1 cellular context compared by ENCODE assay signal in the genomic region with DNA sequence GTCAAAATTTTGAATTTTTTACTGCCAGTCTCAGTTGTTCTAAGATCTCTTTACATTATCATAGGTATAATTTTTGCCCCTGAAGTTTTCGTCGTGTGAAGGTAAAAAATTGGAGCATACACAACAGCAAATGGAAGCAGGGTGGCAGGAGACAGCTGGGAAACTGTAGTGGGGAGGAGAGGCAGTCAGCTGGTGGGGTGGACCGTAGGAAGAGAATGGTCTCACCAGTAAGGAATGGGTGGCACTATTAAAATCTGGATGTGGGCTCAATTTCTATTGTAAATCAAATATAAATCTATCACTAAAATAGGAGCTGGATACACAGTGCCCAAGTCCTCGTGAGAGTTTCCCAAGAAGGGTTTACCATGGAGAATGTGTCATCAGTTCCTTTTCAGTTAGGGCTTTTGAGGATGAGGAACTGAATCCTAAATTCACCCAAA.
TF ChIP-seq lines count a peak whose summit lies in the region.

No MANE protein-coding gene starts in this region.

TF ChIP-seq in HepG2, 621 proteins besides CTCF, POLR2A, EP300 and RAD21 (continued from another document and continues in another):
- TF ChIP-seq, protein P1, sequence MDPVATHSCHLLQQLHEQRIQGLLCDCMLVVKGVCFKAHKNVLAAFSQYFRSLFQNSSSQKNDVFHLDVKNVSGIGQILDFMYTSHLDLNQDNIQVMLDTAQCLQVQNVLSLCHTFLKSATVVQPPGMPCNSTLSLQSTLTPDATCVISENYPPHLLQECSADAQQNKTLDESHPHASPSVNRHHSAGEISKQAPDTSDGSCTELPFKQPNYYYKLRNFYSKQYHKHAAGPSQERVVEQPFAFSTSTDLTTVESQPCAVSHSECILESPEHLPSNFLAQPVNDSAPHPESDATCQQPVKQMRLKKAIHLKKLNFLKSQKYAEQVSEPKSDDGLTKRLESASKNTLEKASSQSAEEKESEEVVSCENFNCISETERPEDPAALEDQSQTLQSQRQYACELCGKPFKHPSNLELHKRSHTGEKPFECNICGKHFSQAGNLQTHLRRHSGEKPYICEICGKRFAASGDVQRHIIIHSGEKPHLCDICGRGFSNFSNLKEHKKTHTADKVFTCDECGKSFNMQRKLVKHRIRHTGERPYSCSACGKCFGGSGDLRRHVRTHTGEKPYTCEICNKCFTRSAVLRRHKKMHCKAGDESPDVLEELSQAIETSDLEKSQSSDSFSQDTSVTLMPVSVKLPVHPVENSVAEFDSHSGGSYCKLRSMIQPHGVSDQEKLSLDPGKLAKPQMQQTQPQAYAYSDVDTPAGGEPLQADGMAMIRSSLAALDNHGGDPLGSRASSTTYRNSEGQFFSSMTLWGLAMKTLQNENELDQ (CRISPR knock-in tag; IDR thresholded peaks at IDR 0.05; ENCODE audit: borderline replicate concordance): no peak
- TF ChIP-seq JARID2 (CRISPR knock-in tag; IDR thresholded peaks at IDR 0.05; ENCODE audit: insufficient replicate concordance) (no peak), SOX13 (IDR thresholded peaks at IDR 0.05) (no peak), SOX13 (CRISPR knock-in tag; conservative IDR thresholded peaks at IDR 0.05 in 1 of 2, IDR thresholded peaks at IDR 0.05 in 1 of 2) (peak in 1 of 2 experiments; percentile 45; a peak in 1 of 4 replicates), IRF2 (CRISPR knock-in tag; IDR thresholded peaks at IDR 0.05) (no peak), ATM (IDR thresholded peaks at IDR 0.05; ENCODE audit: borderline replicate concordance) (no peak), SMYD3 (CRISPR knock-in tag; IDR thresholded peaks at IDR 0.05) (no peak; the same call in 1 of the 2 replicates), ZNF547 (CRISPR knock-in tag; IDR thresholded peaks at IDR 0.05) (no peak), TMF1 (CRISPR knock-in tag; IDR thresholded peaks at IDR 0.05; ENCODE audit: low read depth) (0 out of 2 replicates have a peak, but pooled peaks have one; percentile 48), U2AF1 (optimal IDR thresholded peaks at IDR 0.05; ENCODE audit: low read depth, low read length) (no peak), STAT5B (CRISPR knock-in tag; IDR thresholded peaks at IDR 0.05) (no peak), RBM22 (optimal IDR thresholded peaks at IDR 0.05; ENCODE audit: low read length) (peak; percentile 88), ZNF724P (CRISPR knock-in tag; IDR thresholded peaks at IDR 0.05; ENCODE audit: borderline replicate concordance) (no peak), SKI (IDR thresholded peaks at IDR 0.05; ENCODE audit: partially characterized antibody) (no peak), SALL2 (CRISPR knock-in tag; IDR thresholded peaks at IDR 0.05) (no peak), ZNF570 (CRISPR knock-in tag; IDR thresholded peaks at IDR 0.05; ENCODE audit: borderline replicate concordance) (no peak), ZSCAN30 (CRISPR knock-in tag; IDR thresholded peaks at IDR 0.05) (peak; percentile 82; the same call in 1 of the 2 replicates), SRSF1 (optimal IDR thresholded peaks at IDR 0.05; ENCODE audit: low read depth, low read length) (no peak), CEBPB (IDR thresholded peaks at IDR 0.05; ENCODE audit: borderline replicate concordance, low read depth, low read length) (no peak), ZNF879 (CRISPR knock-in tag; IDR thresholded peaks at IDR 0.05) (no peak), ZNF138 (CRISPR knock-in tag; IDR thresholded peaks at IDR 0.05; ENCODE audit: low read depth) (no peak), ZNF572 (CRISPR knock-in tag; IDR thresholded peaks at IDR 0.05) (no peak), ZNF510 (CRISPR knock-in tag; IDR thresholded peaks at IDR 0.05; ENCODE audit: low read depth) (no peak), ZNF331 (CRISPR knock-in tag; IDR thresholded peaks at IDR 0.05) (no peak), ZFP36L1 (CRISPR knock-in tag; IDR thresholded peaks at IDR 0.05) (no peak), ZNF83 (CRISPR knock-in tag; IDR thresholded peaks at IDR 0.05; ENCODE audit: borderline replicate concordance) (no peak), EEA1 (CRISPR knock-in tag; IDR thresholded peaks at IDR 0.05; ENCODE audit: borderline replicate concordance) (no peak), ZNF670 (CRISPR knock-in tag; IDR thresholded peaks at IDR 0.05; ENCODE audit: borderline replicate concordance) (no peak), ZNF777 (CRISPR knock-in tag; IDR thresholded peaks at IDR 0.05) (no peak), ZNF343 (CRISPR knock-in tag; IDR thresholded peaks at IDR 0.05) (no peak)
- TF ChIP-seq, protein P2, sequence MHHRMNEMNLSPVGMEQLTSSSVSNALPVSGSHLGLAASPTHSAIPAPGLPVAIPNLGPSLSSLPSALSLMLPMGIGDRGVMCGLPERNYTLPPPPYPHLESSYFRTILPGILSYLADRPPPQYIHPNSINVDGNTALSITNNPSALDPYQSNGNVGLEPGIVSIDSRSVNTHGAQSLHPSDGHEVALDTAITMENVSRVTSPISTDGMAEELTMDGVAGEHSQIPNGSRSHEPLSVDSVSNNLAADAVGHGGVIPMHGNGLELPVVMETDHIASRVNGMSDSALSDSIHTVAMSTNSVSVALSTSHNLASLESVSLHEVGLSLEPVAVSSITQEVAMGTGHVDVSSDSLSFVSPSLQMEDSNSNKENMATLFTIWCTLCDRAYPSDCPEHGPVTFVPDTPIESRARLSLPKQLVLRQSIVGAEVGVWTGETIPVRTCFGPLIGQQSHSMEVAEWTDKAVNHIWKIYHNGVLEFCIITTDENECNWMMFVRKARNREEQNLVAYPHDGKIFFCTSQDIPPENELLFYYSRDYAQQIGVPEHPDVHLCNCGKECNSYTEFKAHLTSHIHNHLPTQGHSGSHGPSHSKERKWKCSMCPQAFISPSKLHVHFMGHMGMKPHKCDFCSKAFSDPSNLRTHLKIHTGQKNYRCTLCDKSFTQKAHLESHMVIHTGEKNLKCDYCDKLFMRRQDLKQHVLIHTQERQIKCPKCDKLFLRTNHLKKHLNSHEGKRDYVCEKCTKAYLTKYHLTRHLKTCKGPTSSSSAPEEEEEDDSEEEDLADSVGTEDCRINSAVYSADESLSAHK (CRISPR knock-in tag; IDR thresholded peaks at IDR 0.05; ENCODE audit: borderline replicate concordance): no peak
- TF ChIP-seq, protein P3, sequence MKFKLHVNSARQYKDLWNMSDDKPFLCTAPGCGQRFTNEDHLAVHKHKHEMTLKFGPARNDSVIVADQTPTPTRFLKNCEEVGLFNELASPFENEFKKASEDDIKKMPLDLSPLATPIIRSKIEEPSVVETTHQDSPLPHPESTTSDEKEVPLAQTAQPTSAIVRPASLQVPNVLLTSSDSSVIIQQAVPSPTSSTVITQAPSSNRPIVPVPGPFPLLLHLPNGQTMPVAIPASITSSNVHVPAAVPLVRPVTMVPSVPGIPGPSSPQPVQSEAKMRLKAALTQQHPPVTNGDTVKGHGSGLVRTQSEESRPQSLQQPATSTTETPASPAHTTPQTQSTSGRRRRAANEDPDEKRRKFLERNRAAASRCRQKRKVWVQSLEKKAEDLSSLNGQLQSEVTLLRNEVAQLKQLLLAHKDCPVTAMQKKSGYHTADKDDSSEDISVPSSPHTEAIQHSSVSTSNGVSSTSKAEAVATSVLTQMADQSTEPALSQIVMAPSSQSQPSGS (CRISPR knock-in tag; IDR thresholded peaks at IDR 0.05): no peak
- TF ChIP-seq, protein P4, sequence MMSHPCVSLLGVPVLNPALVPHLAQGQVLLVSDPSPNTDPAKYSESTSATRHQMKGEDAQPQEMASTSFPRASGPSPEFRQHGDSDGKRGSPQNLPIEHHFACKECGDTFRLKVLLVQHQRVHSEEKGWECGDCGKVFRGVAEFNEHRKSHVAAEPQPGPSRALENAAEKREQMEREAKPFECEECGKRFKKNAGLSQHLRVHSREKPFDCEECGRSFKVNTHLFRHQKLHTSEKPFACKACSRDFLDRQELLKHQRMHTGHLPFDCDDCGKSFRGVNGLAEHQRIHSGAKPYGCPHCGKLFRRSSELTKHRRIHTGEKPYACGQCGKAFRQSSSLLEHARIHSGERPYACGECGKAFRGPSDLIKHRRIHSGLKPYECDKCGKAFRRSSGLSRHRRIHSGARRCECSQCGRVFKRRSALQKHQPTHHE (CRISPR knock-in tag; IDR thresholded peaks at IDR 0.05; ENCODE audit: borderline replicate concordance): no peak
- TF ChIP-seq, protein P5, sequence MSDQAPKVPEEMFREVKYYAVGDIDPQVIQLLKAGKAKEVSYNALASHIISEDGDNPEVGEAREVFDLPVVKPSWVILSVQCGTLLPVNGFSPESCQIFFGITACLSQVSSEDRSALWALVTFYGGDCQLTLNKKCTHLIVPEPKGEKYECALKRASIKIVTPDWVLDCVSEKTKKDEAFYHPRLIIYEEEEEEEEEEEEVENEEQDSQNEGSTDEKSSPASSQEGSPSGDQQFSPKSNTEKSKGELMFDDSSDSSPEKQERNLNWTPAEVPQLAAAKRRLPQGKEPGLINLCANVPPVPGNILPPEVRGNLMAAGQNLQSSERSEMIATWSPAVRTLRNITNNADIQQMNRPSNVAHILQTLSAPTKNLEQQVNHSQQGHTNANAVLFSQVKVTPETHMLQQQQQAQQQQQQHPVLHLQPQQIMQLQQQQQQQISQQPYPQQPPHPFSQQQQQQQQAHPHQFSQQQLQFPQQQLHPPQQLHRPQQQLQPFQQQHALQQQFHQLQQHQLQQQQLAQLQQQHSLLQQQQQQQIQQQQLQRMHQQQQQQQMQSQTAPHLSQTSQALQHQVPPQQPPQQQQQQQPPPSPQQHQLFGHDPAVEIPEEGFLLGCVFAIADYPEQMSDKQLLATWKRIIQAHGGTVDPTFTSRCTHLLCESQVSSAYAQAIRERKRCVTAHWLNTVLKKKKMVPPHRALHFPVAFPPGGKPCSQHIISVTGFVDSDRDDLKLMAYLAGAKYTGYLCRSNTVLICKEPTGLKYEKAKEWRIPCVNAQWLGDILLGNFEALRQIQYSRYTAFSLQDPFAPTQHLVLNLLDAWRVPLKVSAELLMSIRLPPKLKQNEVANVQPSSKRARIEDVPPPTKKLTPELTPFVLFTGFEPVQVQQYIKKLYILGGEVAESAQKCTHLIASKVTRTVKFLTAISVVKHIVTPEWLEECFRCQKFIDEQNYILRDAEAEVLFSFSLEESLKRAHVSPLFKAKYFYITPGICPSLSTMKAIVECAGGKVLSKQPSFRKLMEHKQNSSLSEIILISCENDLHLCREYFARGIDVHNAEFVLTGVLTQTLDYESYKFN (CRISPR knock-in tag; conservative IDR thresholded peaks at IDR 0.05): no peak
- TF ChIP-seq, protein P6, sequence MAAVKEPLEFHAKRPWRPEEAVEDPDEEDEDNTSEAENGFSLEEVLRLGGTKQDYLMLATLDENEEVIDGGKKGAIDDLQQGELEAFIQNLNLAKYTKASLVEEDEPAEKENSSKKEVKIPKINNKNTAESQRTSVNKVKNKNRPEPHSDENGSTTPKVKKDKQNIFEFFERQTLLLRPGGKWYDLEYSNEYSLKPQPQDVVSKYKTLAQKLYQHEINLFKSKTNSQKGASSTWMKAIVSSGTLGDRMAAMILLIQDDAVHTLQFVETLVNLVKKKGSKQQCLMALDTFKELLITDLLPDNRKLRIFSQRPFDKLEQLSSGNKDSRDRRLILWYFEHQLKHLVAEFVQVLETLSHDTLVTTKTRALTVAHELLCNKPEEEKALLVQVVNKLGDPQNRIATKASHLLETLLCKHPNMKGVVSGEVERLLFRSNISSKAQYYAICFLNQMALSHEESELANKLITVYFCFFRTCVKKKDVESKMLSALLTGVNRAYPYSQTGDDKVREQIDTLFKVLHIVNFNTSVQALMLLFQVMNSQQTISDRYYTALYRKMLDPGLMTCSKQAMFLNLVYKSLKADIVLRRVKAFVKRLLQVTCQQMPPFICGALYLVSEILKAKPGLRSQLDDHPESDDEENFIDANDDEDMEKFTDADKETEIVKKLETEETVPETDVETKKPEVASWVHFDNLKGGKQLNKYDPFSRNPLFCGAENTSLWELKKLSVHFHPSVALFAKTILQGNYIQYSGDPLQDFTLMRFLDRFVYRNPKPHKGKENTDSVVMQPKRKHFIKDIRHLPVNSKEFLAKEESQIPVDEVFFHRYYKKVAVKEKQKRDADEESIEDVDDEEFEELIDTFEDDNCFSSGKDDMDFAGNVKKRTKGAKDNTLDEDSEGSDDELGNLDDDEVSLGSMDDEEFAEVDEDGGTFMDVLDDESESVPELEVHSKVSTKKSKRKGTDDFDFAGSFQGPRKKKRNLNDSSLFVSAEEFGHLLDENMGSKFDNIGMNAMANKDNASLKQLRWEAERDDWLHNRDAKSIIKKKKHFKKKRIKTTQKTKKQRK (IDR thresholded peaks at IDR 0.05; ENCODE audit: low read length): no peak
- TF ChIP-seq, protein P7, sequence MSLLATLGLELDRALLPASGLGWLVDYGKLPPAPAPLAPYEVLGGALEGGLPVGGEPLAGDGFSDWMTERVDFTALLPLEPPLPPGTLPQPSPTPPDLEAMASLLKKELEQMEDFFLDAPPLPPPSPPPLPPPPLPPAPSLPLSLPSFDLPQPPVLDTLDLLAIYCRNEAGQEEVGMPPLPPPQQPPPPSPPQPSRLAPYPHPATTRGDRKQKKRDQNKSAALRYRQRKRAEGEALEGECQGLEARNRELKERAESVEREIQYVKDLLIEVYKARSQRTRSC (CRISPR knock-in tag; IDR thresholded peaks at IDR 0.05; ENCODE audit: low read depth): no peak
- TF ChIP-seq, protein P8, sequence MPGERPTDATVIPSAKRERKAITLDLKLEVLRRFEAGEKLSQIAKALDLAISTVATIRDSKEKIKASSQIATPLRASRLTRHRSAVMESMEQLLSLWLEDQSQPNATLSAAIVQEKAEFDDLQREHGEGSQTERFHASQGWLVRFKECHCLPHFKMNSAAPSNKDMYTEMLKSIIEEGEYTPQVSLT (CRISPR knock-in tag; IDR thresholded peaks at IDR 0.05; ENCODE audit: borderline replicate concordance, low read depth): no peak
- TF ChIP-seq, protein P9, sequence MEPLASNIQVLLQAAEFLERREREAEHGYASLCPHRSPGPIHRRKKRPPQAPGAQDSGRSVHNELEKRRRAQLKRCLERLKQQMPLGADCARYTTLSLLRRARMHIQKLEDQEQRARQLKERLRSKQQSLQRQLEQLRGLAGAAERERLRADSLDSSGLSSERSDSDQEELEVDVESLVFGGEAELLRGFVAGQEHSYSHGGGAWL (CRISPR knock-in tag; IDR thresholded peaks at IDR 0.05): no peak
- TF ChIP-seq, protein P10, sequence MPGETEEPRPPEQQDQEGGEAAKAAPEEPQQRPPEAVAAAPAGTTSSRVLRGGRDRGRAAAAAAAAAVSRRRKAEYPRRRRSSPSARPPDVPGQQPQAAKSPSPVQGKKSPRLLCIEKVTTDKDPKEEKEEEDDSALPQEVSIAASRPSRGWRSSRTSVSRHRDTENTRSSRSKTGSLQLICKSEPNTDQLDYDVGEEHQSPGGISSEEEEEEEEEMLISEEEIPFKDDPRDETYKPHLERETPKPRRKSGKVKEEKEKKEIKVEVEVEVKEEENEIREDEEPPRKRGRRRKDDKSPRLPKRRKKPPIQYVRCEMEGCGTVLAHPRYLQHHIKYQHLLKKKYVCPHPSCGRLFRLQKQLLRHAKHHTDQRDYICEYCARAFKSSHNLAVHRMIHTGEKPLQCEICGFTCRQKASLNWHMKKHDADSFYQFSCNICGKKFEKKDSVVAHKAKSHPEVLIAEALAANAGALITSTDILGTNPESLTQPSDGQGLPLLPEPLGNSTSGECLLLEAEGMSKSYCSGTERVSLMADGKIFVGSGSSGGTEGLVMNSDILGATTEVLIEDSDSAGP (CRISPR knock-in tag; IDR thresholded peaks at IDR 0.05; ENCODE audit: borderline replicate concordance): 0 out of 2 replicates have a peak, but pooled peaks have one; percentile 15
